In genomic region chr2:176139170-176139611, GRCh38 we compare ENCODE assay signal across 16 cellular contexts. TPM values are rescaled to one million over a fixed set of nuclear protein-coding genes. Genes with fewer than 3 reads are reported as not detected.
A peak's percentile ranks its signal among the peaks of the same experiment; 100 is the strongest.
DNase-seq lines count a peak whose midpoint lies in the region; ATAC-seq, FAIRE-seq and TF ChIP-seq lines count a peak whose summit lies in the region.
"Had no signal": no experiment of that assay in that cellular context is flagged by ENCODE, and none has a peak within 500 bp of the region (broad histone marks: within the 10 kb centered on the region; RNA-seq: fewer than 3 reads in every experiment).

No MANE protein-coding gene starts in this region.

- no peak for FAIRE-seq in astrocyte (lab: Jason Lieb, UNC)
- no peak for FAIRE-seq in frontal cortex (lab: Jason Lieb, UNC)
- FAIRE-seq: pancreas had no signal

- ATAC-seq in activated naive CD8-positive, alpha-beta T cell treated with anti-CD3 and anti-CD28 coated beads, Interleukin-2, amount 50 U/mL, for 24 hours = no peak
- ATAC-seq in GM19452 (IDR thresholded peaks at IDR 0.05; ENCODE audit: unreplicated experiment) = no peak
- ATAC-seq: body of pancreas, pancreas had no signal

- no peak overlapping the region for H3K9ac ChIP-seq in astrocyte (ENCODE audit: low read length)
- no peak overlapping the region for H3K9ac ChIP-seq in Karpas-422 (ENCODE audit: low read length)

- TF ChIP-seq POLR2A in transverse colon (IDR thresholded peaks at IDR 0.05) = no peak

- no peaks in the 10 kb centered on the region for H3K36me3 ChIP-seq in astrocyte (ENCODE audit: insufficient read depth, low read length)
- no peaks in the 10 kb centered on the region for H3K36me3 ChIP-seq in muscle layer of duodenum (ENCODE audit: control insufficient read depth in 1 of 2, insufficient read depth in 2 of 2, low read length in 2 of 2)
- H3K36me3 ChIP-seq in transverse colon = no peaks in the 10 kb centered on the region
- H3K36me3 ChIP-seq in Karpas-422 (ENCODE audit: insufficient read depth, low read length) = no peaks in the 10 kb centered on the region
- H3K36me3 ChIP-seq: BE2C, pancreas had no signal

- peaks cover 31% of the 10 kb centered on the region for H3K4me1 Mint-ChIP-seq in activated naive CD8-positive, alpha-beta T cell (ENCODE audit: low read depth)
- peaks cover 25% of the 10 kb centered on the region for H3K4me1 Mint-ChIP-seq in activated naive CD8-positive, alpha-beta T cell treated with anti-CD3 and anti-CD28 coated beads, Interleukin-2, amount 50 U/mL, for 24 hours
- H3K4me1 Mint-ChIP-seq in astrocyte (ENCODE audit: low read depth, unreplicated experiment) = no peaks in the 10 kb centered on the region

- TF ChIP-seq EP300 in transverse colon (IDR thresholded peaks at IDR 0.05; ENCODE audit: low read depth) = no peak

- no peaks in the 10 kb centered on the region for H3K9me3 Mint-ChIP-seq in activated naive CD8-positive, alpha-beta T cell (ENCODE audit: low read depth)
- peaks cover 8% of the 10 kb centered on the region for H3K9me3 Mint-ChIP-seq in activated naive CD8-positive, alpha-beta T cell treated with anti-CD3 and anti-CD28 coated beads, Interleukin-2, amount 50 U/mL, for 24 hours
- H3K9me3 Mint-ChIP-seq in astrocyte (ENCODE audit: unreplicated experiment) = peaks cover 42% of the 10 kb centered on the region

- peak overlapping the region; percentile 63 for H3K4me3 Mint-ChIP-seq in activated naive CD8-positive, alpha-beta T cell
- no peak overlapping the region for H3K4me3 Mint-ChIP-seq in activated naive CD8-positive, alpha-beta T cell treated with anti-CD3 and anti-CD28 coated beads, Interleukin-2, amount 50 U/mL, for 24 hours
- H3K4me3 Mint-ChIP-seq in astrocyte (ENCODE audit: unreplicated experiment) = no peak overlapping the region

- WGBS in transverse colon (ENCODE audit: low coverage in 1 of 2), 2 donors = 34 to 42% methylated on average over 17 to 18 of the region's 18 CpGs

- H4K20me1 ChIP-seq in astrocyte (ENCODE audit: insufficient read depth, low read length) (no peaks in the 10 kb centered on the region), Karpas-422 (ENCODE audit: insufficient read depth, low read depth, low read length) (no peaks in the 10 kb centered on the region)

- no peaks in the 10 kb centered on the region for H3K9me2 ChIP-seq in Karpas-422 (replicated peaks; ENCODE audit: insufficient read depth, low read length)

- H3K27ac ChIP-seq in astrocyte (ENCODE audit: low read depth, low read length) (no peak overlapping the region), muscle layer of duodenum (ENCODE audit: low read length) (peak overlapping the region; percentile 36), transverse colon (peak overlapping the region; percentile 91 to 96 (median 94)), Karpas-422 (ENCODE audit: low read length) (no peak overlapping the region)
- H3K27ac ChIP-seq: body of pancreas had no signal

- TF ChIP-seq CTCF in astrocyte (IDR thresholded peaks at IDR 0.05; ENCODE audit: insufficient read depth, low read depth, low read length) (no peak), transverse colon (IDR thresholded peaks at IDR 0.05) (no peak)

- intact Hi-C loops in transverse colon (cut with DNase I; ENCODE audit: low total_unique reads) = loop anchor here (5.0 kb wide), 1 partner anchor 1008 kb away; no protein-coding TSS in a partner anchor

- H3K4me2 ChIP-seq in astrocyte (ENCODE audit: low read length) (peak overlapping the region; percentile 19), Karpas-422 (ENCODE audit: low read depth, low read length, poor library complexity, severe bottlenecking) (no peak overlapping the region)

- peaks cover 85% of the 10 kb centered on the region for H3K27me3 ChIP-seq in astrocyte (ENCODE audit: insufficient read depth, low read length)
- H3K27me3 ChIP-seq in muscle layer of duodenum (ENCODE audit: low read depth, low read length) = peaks cover 72% of the 10 kb centered on the region
- H3K27me3 ChIP-seq in transverse colon = peaks cover 33% of the 10 kb centered on the region
- H3K27me3 ChIP-seq in Karpas-422 (ENCODE audit: low read length) = no peaks in the 10 kb centered on the region
- H3K27me3 ChIP-seq: BE2C had no signal

- in situ Hi-C loops in transverse colon (cut with MboI; ENCODE audit: low pct_ligation_motif_present in 1 of 4, low pct_unique_long_range_greater_than_20kb in 1 of 4, low sequenced_read_pairs in 3 of 4) = loop anchor here in 2 of 4 donors (5.0 to 25.0 kb wide), 4 partner anchors 318 to 673 kb away; no protein-coding TSS in a partner anchor

- H3K9me3 ChIP-seq in astrocyte (ENCODE audit: insufficient read depth, low read depth, low read length) (peaks cover 6% of the 10 kb centered on the region), muscle layer of duodenum (ENCODE audit: control insufficient read depth in 1 of 2, low read length in 2 of 2) (peaks cover 0 to 5% of the 10 kb centered on the region in 2 donors), transverse colon (no peaks in the 10 kb centered on the region), Karpas-422 (ENCODE audit: low read length) (no peaks in the 10 kb centered on the region)
- H3K9me3 ChIP-seq: BE2C, body of pancreas, pancreas had no signal

- DNase-seq in activated naive CD8-positive, alpha-beta T cell treated with anti-CD3 and anti-CD28 coated beads, Interleukin-2, amount 50 U/mL, for 24 hours = no peak
- no peak for DNase-seq in astrocyte (ENCODE audit: low read depth)
- DNase-seq in transverse colon = no peak
- no peak for DNase-seq in frontal cortex (ENCODE audit: low spot score in 2 of 2)
- DNase-seq in Karpas-422 = no peak
- DNase-seq: BE2C; body of pancreas; GF-D8; NCI-H1436 treated with DMSO at 0.1 percent for 48 hours; pancreas; stimulated activated CD4-positive, alpha-beta T cell treated with anti-CD3 and anti-CD28 coated beads, Interleukin-4, amount 100 ng/mL, for 24 hours had no signal

- H3K27ac Mint-ChIP-seq in activated naive CD8-positive, alpha-beta T cell = no peak overlapping the region
- no peak overlapping the region for H3K27ac Mint-ChIP-seq in activated naive CD8-positive, alpha-beta T cell treated with anti-CD3 and anti-CD28 coated beads, Interleukin-2, amount 50 U/mL, for 24 hours
- H3K27ac Mint-ChIP-seq in astrocyte (ENCODE audit: unreplicated experiment) = no peak overlapping the region

- peaks cover 5% of the 10 kb centered on the region for H3K36me3 Mint-ChIP-seq in activated naive CD8-positive, alpha-beta T cell
- peaks cover 6% of the 10 kb centered on the region for H3K36me3 Mint-ChIP-seq in activated naive CD8-positive, alpha-beta T cell treated with anti-CD3 and anti-CD28 coated beads, Interleukin-2, amount 50 U/mL, for 24 hours (ENCODE audit: low read depth)
- H3K36me3 Mint-ChIP-seq in astrocyte (ENCODE audit: low read depth, unreplicated experiment) = peaks cover 2% of the 10 kb centered on the region

- H3K79me2 ChIP-seq in astrocyte (ENCODE audit: insufficient read depth, low read length) (no peaks in the 10 kb centered on the region), Karpas-422 (ENCODE audit: low read length) (no peaks in the 10 kb centered on the region)

- peaks cover 62% of the 10 kb centered on the region for H3K27me3 Mint-ChIP-seq in activated naive CD8-positive, alpha-beta T cell
- H3K27me3 Mint-ChIP-seq in activated naive CD8-positive, alpha-beta T cell treated with anti-CD3 and anti-CD28 coated beads, Interleukin-2, amount 50 U/mL, for 24 hours = peaks cover 82% of the 10 kb centered on the region
- H3K27me3 Mint-ChIP-seq in astrocyte (ENCODE audit: low read depth, unreplicated experiment) = peaks cover 92% of the 10 kb centered on the region

- H3K4me1 ChIP-seq in astrocyte (ENCODE audit: insufficient read depth, low read length) (peaks cover 8% of the 10 kb centered on the region), muscle layer of duodenum (ENCODE audit: control insufficient read depth in 1 of 2, insufficient read depth in 2 of 2, low read length in 2 of 2) (peaks cover 0 to 19% of the 10 kb centered on the region in 2 donors), transverse colon (peaks cover 16 to 50% (median 26%) of the 10 kb centered on the region in 4 donors), Karpas-422 (ENCODE audit: low read length) (peaks cover 22% of the 10 kb centered on the region)

- H3K4me3 ChIP-seq in astrocyte (ENCODE audit: insufficient read depth, low read depth, low read length) = no peak overlapping the region
- H3K4me3 ChIP-seq in muscle layer of duodenum (ENCODE audit: low read depth in 1 of 2, low read length in 2 of 2) = no peak overlapping the region
- H3K4me3 ChIP-seq in transverse colon = peak overlapping the region in 2 of 4 donors; percentile 47 to 73
- no peak overlapping the region for H3K4me3 ChIP-seq in Karpas-422 (ENCODE audit: low read length)
- H3K4me3 ChIP-seq: body of pancreas, pancreas had no signal

- no peak overlapping the region for H2AFZ ChIP-seq in astrocyte (ENCODE audit: low read depth, low read length)
- H2AFZ ChIP-seq in Karpas-422 (ENCODE audit: low read length) = no peak overlapping the region

RNA-seq across cellular contexts. Expression of gene HOXD8, which starts 9.7 kb away (rescaled TPM):
- total RNA-seq in astrocyte = not detected in 2 replicates
- total RNA-seq in transverse colon = 10 to 100 TPM in 2 of 4 donors, 1 to 10 TPM in 2; 7.8 to 23.5 (median 13.4) TPM
- total RNA-seq in frontal cortex = not detected
- not detected in 2 replicates for total RNA-seq in Karpas-422 (2014; rRNA removed; shearing (Covaris generic); ENCODE audit: low replicate concordance)
- total RNA-seq: T-helper 1 cell treated with Interleukin-12 subunit alpha and Interleukin-12 subunit beta and Interleukin-4 antibody, amounts not matched to agents 30 ng/mL and 1 ng/mL, for 36 hours had no signal

RNA-seq across cellular contexts. Expression of gene HOXD4, which starts 12.2 kb away (rescaled TPM):
- not detected in 2 replicates for total RNA-seq in astrocyte
- 10 to 100 TPM in 3 of 4 donors, 1 to 10 TPM in 1; 2.2 to 25.5 (median 15.3) TPM for total RNA-seq in transverse colon
- total RNA-seq in frontal cortex = not detected
- total RNA-seq in Karpas-422 (2014; rRNA removed; shearing (Covaris generic); ENCODE audit: low replicate concordance) = not detected in 2 replicates
- total RNA-seq: HT1080; T-helper 1 cell treated with Interleukin-12 subunit alpha and Interleukin-12 subunit beta and Interleukin-4 antibody, amounts not matched to agents 30 ng/mL and 1 ng/mL, for 36 hours had no signal

RNA-seq across cellular contexts. Expression of gene HOXD9, which starts 16.7 kb away (rescaled TPM):
- not detected in 2 replicates for total RNA-seq in astrocyte
- total RNA-seq in transverse colon = 10 to 100 TPM in 2 of 4 donors, 1 to 10 TPM in 2; 2.7 to 13.3 (median 7.5) TPM
- total RNA-seq in frontal cortex = not detected
- not detected in 2 replicates for total RNA-seq in Karpas-422 (2014; rRNA removed; shearing (Covaris generic); ENCODE audit: low replicate concordance)
- total RNA-seq: T-helper 1 cell treated with Interleukin-12 subunit alpha and Interleukin-12 subunit beta and Interleukin-4 antibody, amounts not matched to agents 30 ng/mL and 1 ng/mL, for 36 hours had no signal

RNA-seq across cellular contexts. Expression of gene HOXD3, which starts 17.9 kb away (rescaled TPM):
- total RNA-seq in astrocyte = not detected in 2 replicates
- 10 to 100 TPM in 1 of 4 donors, 1 to 10 TPM in 2, not detected in 1; 2.0 to 15.7 (median 7.6) TPM for total RNA-seq in transverse colon
- not detected for total RNA-seq in frontal cortex
- total RNA-seq in Karpas-422 (2014; rRNA removed; shearing (Covaris generic); ENCODE audit: low replicate concordance) = not detected in 2 replicates
- total RNA-seq: HT1080; T-helper 1 cell treated with Interleukin-12 subunit alpha and Interleukin-12 subunit beta and Interleukin-4 antibody, amounts not matched to agents 30 ng/mL and 1 ng/mL, for 36 hours had no signal

RNA-seq across cellular contexts. Expression of gene HOXD10, which starts 22.6 kb away (rescaled TPM):
- total RNA-seq in astrocyte = not detected in 2 replicates
- total RNA-seq in transverse colon = 10 to 100 TPM in 2 of 4 donors, 1 to 10 TPM in 2; 1.1 to 25.1 (median 7.6) TPM
- total RNA-seq in frontal cortex = not detected
- total RNA-seq in Karpas-422 (2014; rRNA removed; shearing (Covaris generic); ENCODE audit: low replicate concordance) = not detected in 2 replicates
- total RNA-seq: pancreas; T-helper 1 cell treated with Interleukin-12 subunit alpha and Interleukin-12 subunit beta and Interleukin-4 antibody, amounts not matched to agents 30 ng/mL and 1 ng/mL, for 36 hours had no signal

Comparison
In these comparisons a context has a peak if more than half of its experiments do, and no peak if none do; other contexts are left out.
1. H3K27ac ChIP-seq: peak in muscle layer of duodenum (single experiment) and transverse colon (4 of 4); none in astrocyte (single experiment) and Karpas-422 (single experiment).